Comparison of ENCODE assay signal across 18 cellular contexts in the genomic region with DNA sequence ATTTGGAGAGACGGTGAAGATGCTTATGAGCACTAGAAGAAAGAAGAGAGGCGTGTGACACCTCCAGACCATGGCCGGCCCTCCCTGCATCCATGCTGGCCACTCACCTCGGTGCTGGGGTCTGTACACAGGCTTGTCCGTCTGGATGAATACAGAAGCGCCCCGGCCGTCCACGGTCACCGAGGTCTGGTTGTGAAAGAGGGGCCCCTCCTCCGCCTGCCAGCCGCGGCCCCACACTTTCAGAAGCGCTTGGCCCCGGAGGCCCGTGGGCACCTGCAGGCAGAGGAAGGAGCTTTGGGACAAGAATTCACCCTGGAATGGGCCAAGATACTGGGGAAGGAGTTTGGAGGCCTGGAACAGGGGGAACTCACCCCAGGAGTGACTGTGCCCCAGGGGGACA. TPM values are rescaled to one million over a fixed set of nuclear protein-coding genes. Genes with fewer than 3 reads are reported as not detected.
A peak's percentile ranks its signal among the peaks of the same experiment; 100 is the strongest.
DNase-seq lines count a peak whose midpoint lies in the region; ATAC-seq and TF ChIP-seq lines count a peak whose summit lies in the region.
"Had no signal": no experiment of that assay in that cellular context is flagged by ENCODE, and none has a peak within 500 bp of the region (broad histone marks: within the 10 kb centered on the region; RNA-seq: fewer than 3 reads in every experiment).

No MANE protein-coding gene starts in this region.

- no peak for TF ChIP-seq CTCF in GM23338 (conservative IDR thresholded peaks at IDR 0.05; ENCODE audit: low read depth in 2 of 2)
- no peak for TF ChIP-seq CTCF in neural progenitor cell (IDR thresholded peaks at IDR 0.05)
- no peak for TF ChIP-seq CTCF in progenitor cell of endocrine pancreas (IDR thresholded peaks at IDR 0.05; ENCODE audit: unreplicated experiment)
- no peak for TF ChIP-seq CTCF in brain microvascular endothelial cell (IDR thresholded peaks at IDR 0.05; ENCODE audit: low read depth, low read length, missing control alignments)

- in situ Hi-C loops in brain microvascular endothelial cell (cut with HindIII; ENCODE audit: low pct_ligation_motif_present, low sequenced_read_pairs): no loop called here

- H3K27ac Mint-ChIP-seq in GM23338 (peak overlapping the region; percentile 73; the same call in 1 of the 2 replicates), neural progenitor cell (peak overlapping the region; percentile 22), progenitor cell of endocrine pancreas (peak overlapping the region; percentile 67)
- no peak overlapping the region for H3K27ac Mint-ChIP-seq in stimulated activated memory B cell treated with anti-CD40 and anti-IgM and Interleukin-4, amounts not matched to agents 10 μg/mL and 1 μg/mL and 100 μg/mL, for 72 hours
- H3K27ac Mint-ChIP-seq: B cell; CD4-positive, alpha-beta T cell; CD8-positive, alpha-beta T cell had no signal

- DNase-seq in GM23338 (ENCODE audit: low spot score): no peak
- DNase-seq in neural progenitor cell (ENCODE audit: low spot score): no peak
- no peak for DNase-seq in progenitor cell of endocrine pancreas (ENCODE audit: low spot score, unreplicated experiment)
- DNase-seq in brain microvascular endothelial cell: no peak
- DNase-seq in A172 (ENCODE audit: low spot score): no peak
- DNase-seq: AML-193; Caco-2; Calu3; CD4-positive, alpha-beta T cell; CD8-positive, alpha-beta T cell; DMS79 treated with DMSO at 0.1 percent for 48 hours; GF-D8 had no signal

- no peaks in the 10 kb centered on the region for H3K4me1 Mint-ChIP-seq in GM23338
- peaks cover 3% of the 10 kb centered on the region for H3K4me1 Mint-ChIP-seq in neural progenitor cell
- peaks cover 1% of the 10 kb centered on the region for H3K4me1 Mint-ChIP-seq in progenitor cell of endocrine pancreas (ENCODE audit: low read depth)
- H3K4me1 Mint-ChIP-seq in stimulated activated memory B cell treated with anti-CD40 and anti-IgM and Interleukin-4, amounts not matched to agents 10 μg/mL and 1 μg/mL and 100 μg/mL, for 72 hours: no peaks in the 10 kb centered on the region
- H3K4me1 Mint-ChIP-seq: B cell had no signal

- H4K20me1 ChIP-seq in BLaER1: no peaks in the 10 kb centered on the region
- H4K20me1 ChIP-seq in GM23338 (replicated peaks; ENCODE audit: insufficient read depth): no peaks in the 10 kb centered on the region
- no peaks in the 10 kb centered on the region for H4K20me1 ChIP-seq in neural progenitor cell (ENCODE audit: low read depth)

- H3K79me2 ChIP-seq in GM23338 (replicated peaks; ENCODE audit: insufficient read depth) (no peaks in the 10 kb centered on the region), neural progenitor cell (ENCODE audit: low read depth) (no peaks in the 10 kb centered on the region)

- H3K4me3 ChIP-seq in BLaER1 (no peak overlapping the region), GM23338 (no peak overlapping the region), neural progenitor cell (no peak overlapping the region), brain microvascular endothelial cell (ENCODE audit: low read depth, low read length) (no peak overlapping the region)
- H3K4me3 ChIP-seq: A549 had no signal

- H3K36me3 ChIP-seq in BLaER1 (peaks cover 5% of the 10 kb centered on the region; the same call in 1 of the 2 replicates), GM23338 (ENCODE audit: insufficient read depth) (no peaks in the 10 kb centered on the region), neural progenitor cell (no peaks in the 10 kb centered on the region), brain microvascular endothelial cell (replicated peaks) (no peaks in the 10 kb centered on the region)

- no peak overlapping the region for H2AFZ ChIP-seq in GM23338
- no peak overlapping the region for H2AFZ ChIP-seq in neural progenitor cell (replicated peaks)

- H3K9ac ChIP-seq in BLaER1: no peak overlapping the region
- no peak overlapping the region for H3K9ac ChIP-seq in neural progenitor cell

- H3K9me3 Mint-ChIP-seq in GM23338 (peaks cover 4% of the 10 kb centered on the region), neural progenitor cell (no peaks in the 10 kb centered on the region), progenitor cell of endocrine pancreas (ENCODE audit: low read depth) (no peaks in the 10 kb centered on the region)
- H3K9me3 Mint-ChIP-seq in stimulated activated memory B cell treated with anti-CD40 and anti-IgM and Interleukin-4, amounts not matched to agents 10 μg/mL and 1 μg/mL and 100 μg/mL, for 72 hours: no peaks in the 10 kb centered on the region
- H3K9me3 Mint-ChIP-seq: CD4-positive, alpha-beta T cell; CD8-positive, alpha-beta T cell had no signal

- H3K27me3 Mint-ChIP-seq in GM23338 (ENCODE audit: insufficient read depth, low read depth, poor library complexity): peaks cover 3% of the 10 kb centered on the region
- peaks cover 4% of the 10 kb centered on the region for H3K27me3 Mint-ChIP-seq in neural progenitor cell (ENCODE audit: insufficient read depth, low read depth)
- no peaks in the 10 kb centered on the region for H3K27me3 Mint-ChIP-seq in progenitor cell of endocrine pancreas
- peaks cover 29% of the 10 kb centered on the region for H3K27me3 Mint-ChIP-seq in stimulated activated memory B cell treated with anti-CD40 and anti-IgM and Interleukin-4, amounts not matched to agents 10 μg/mL and 1 μg/mL and 100 μg/mL, for 72 hours

- H3K9me3 ChIP-seq in BLaER1 (peaks cover 25% of the 10 kb centered on the region), neural progenitor cell (ENCODE audit: low read depth) (no peaks in the 10 kb centered on the region)
- H3K9me3 ChIP-seq: Caco-2 had no signal

- H3K4me3 Mint-ChIP-seq in GM23338: no peak overlapping the region
- H3K4me3 Mint-ChIP-seq in neural progenitor cell: no peak overlapping the region
- H3K4me3 Mint-ChIP-seq in progenitor cell of endocrine pancreas (ENCODE audit: low read depth): no peak overlapping the region
- H3K4me3 Mint-ChIP-seq in stimulated activated memory B cell treated with anti-CD40 and anti-IgM and Interleukin-4, amounts not matched to agents 10 μg/mL and 1 μg/mL and 100 μg/mL, for 72 hours: no peak overlapping the region
- H3K4me3 Mint-ChIP-seq: B cell; CD4-positive, alpha-beta T cell; CD8-positive, alpha-beta T cell had no signal

- H3K9me2 ChIP-seq in GM23338 (ENCODE audit: insufficient read depth): no peaks in the 10 kb centered on the region

- H3K4me2 ChIP-seq in BLaER1 (peak overlapping the region; percentile 52), GM23338 (no peak overlapping the region), neural progenitor cell (no peak overlapping the region)
- H3K4me2 ChIP-seq: A549 had no signal

- H3K4me1 ChIP-seq in BLaER1 (peaks cover 12% of the 10 kb centered on the region), GM23338 (ENCODE audit: insufficient read depth) (no peaks in the 10 kb centered on the region), neural progenitor cell (no peaks in the 10 kb centered on the region)
- H3K4me1 ChIP-seq: A549 had no signal

- H3K36me3 Mint-ChIP-seq in GM23338 (ENCODE audit: low read depth) (peaks cover 18% of the 10 kb centered on the region), neural progenitor cell (no peaks in the 10 kb centered on the region), progenitor cell of endocrine pancreas (ENCODE audit: insufficient read depth) (peaks cover 15% of the 10 kb centered on the region)
- H3K36me3 Mint-ChIP-seq in stimulated activated memory B cell treated with anti-CD40 and anti-IgM and Interleukin-4, amounts not matched to agents 10 μg/mL and 1 μg/mL and 100 μg/mL, for 72 hours: no peaks in the 10 kb centered on the region
- H3K36me3 Mint-ChIP-seq: CD8-positive, alpha-beta T cell had no signal

- H3F3A ChIP-seq in GM23338 (replicated peaks; ENCODE audit: low read depth): no peaks in the 10 kb centered on the region
- H3F3A ChIP-seq in neural progenitor cell (ENCODE audit: low read depth): no peaks in the 10 kb centered on the region

- H3K27ac ChIP-seq in BLaER1 (no peak overlapping the region), GM23338 (ENCODE audit: low read depth) (no peak overlapping the region), neural progenitor cell (no peak overlapping the region), brain microvascular endothelial cell (no peak overlapping the region)
- H3K27ac ChIP-seq: 22Rv1, A549, C4-2B had no signal

- ATAC-seq in GM23338: no peak
- no peak for ATAC-seq in stimulated activated memory B cell treated with anti-CD40 and anti-IgM and Interleukin-4, amounts not matched to agents 10 μg/mL and 1 μg/mL and 100 μg/mL, for 72 hours
- ATAC-seq: A549; CD8-positive, alpha-beta T cell had no signal

- H3K27me3 ChIP-seq in BLaER1: no peaks in the 10 kb centered on the region
- H3K27me3 ChIP-seq in GM23338 (ENCODE audit: insufficient read depth): no peaks in the 10 kb centered on the region
- H3K27me3 ChIP-seq in neural progenitor cell: no peaks in the 10 kb centered on the region
- no peaks in the 10 kb centered on the region for H3K27me3 ChIP-seq in brain microvascular endothelial cell (replicated peaks)

TF ChIP-seq in GM23338, 12 proteins besides CTCF, POLR2A, EP300 and RAD21 (continues in another document):
- TF ChIP-seq ZNF114 (CRISPR knock-in tag; IDR thresholded peaks at IDR 0.05) (no peak), EZH2phosphoT487 (IDR thresholded peaks at IDR 0.05; ENCODE audit: unreplicated experiment) (no peak), EZH2 (IDR thresholded peaks at IDR 0.05; ENCODE audit: low read depth, unreplicated experiment) (no peak)

RNA-seq across cellular contexts. Expression of a gene that starts 15.1 kb away (rescaled TPM):
- total RNA-seq in GM23338 (2014; rRNA removed; shearing (Covaris generic)): 11.8 and 14.1 TPM in 2 replicates
- 4.4 and 4.6 TPM in 2 replicates for polyA plus RNA-seq in GM23338 (2016; fragmentation: Nextera tagmentation; extraction: Ambion mirVana)
- total RNA-seq in neural progenitor cell (ENCODE audit: low replicate concordance) (16.3 and 36.8 TPM in 2 replicates), progenitor cell of endocrine pancreas (58.6 and 63.4 TPM in 2 replicates)
- total RNA-seq in A172 (2014; rRNA removed; shearing (Covaris generic)): not detected in 2 replicates

Comparison
In these comparisons a context has a peak if more than half of its experiments do, and no peak if none do; other contexts are left out.
1. RNA of a gene that starts 15.1 kb away (total RNA-seq): 58.6 to 63.4 TPM in progenitor cell of endocrine pancreas, 16.3 to 36.8 TPM in neural progenitor cell and 11.8 to 14.1 TPM in GM23338; not detected in A172; every median in the first group is over 10 times any median in the second.